Comparison of ENCODE assay signal across 29 cellular contexts in the genomic region with DNA sequence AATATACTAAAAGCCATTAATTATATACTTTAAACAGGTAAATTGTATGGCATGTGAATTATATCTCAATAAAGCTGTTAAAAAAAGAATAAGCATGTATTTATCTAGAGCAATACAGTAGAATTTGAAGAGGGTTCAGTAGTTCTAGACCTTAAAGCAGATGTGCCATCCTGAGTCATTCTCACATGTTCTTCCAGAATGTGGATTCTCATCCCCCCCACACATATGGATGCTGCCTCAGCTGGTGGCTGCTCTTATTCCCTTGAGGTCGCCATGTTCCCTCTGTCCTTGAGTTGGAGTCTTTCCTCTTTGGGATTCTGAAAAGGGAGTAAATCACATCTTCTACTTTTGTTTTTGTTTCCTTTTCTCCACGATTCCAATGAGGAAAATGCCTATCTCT.
"Had no signal": no experiment of that assay in that cellular context is flagged by ENCODE, and none has a peak within 500 bp of the region (broad histone marks: within the 10 kb centered on the region; RNA-seq: fewer than 3 reads in every experiment).

No MANE protein-coding gene starts in this region.

- H3K27me3 Mint-ChIP-seq: progenitor cell of endocrine pancreas; stimulated activated memory B cell treated with anti-CD40 and anti-IgM and Interleukin-4, amounts not matched to agents 10 μg/mL and 1 μg/mL and 100 μg/mL, for 72 hours had no signal

- H3K27me3 ChIP-seq: neural progenitor cell, neutrophil, ovary, right atrium auricular region, right lobe of liver, stomach, testis, tibial artery, upper lobe of right lung had no signal

- H2AFZ ChIP-seq: neural progenitor cell had no signal

- H3K4me1 Mint-ChIP-seq: immature natural killer cell; naive B cell; nephron progenitor cell; neural progenitor cell; stimulated activated memory B cell treated with anti-CD40 and anti-IgM and Interleukin-4, amounts not matched to agents 10 μg/mL and 1 μg/mL and 100 μg/mL, for 72 hours had no signal

- H3K4me3 Mint-ChIP-seq: immature natural killer cell; mesothelial cell of epicardium; naive B cell; natural killer cell; nephron progenitor cell; neural progenitor cell; stimulated activated memory B cell treated with anti-CD40 and anti-IgM and Interleukin-4, amounts not matched to agents 10 μg/mL and 1 μg/mL and 100 μg/mL, for 72 hours had no signal

- H3K4me1 ChIP-seq: neural progenitor cell, right atrium auricular region, right lobe of liver, stomach, testis, upper lobe of right lung had no signal

- H3K9ac ChIP-seq: neural progenitor cell had no signal

- H3K36me3 Mint-ChIP-seq: immature natural killer cell; mesothelial cell of epicardium; naive B cell; natural killer cell; neural progenitor cell; stimulated activated memory B cell treated with anti-CD40 and anti-IgM and Interleukin-4, amounts not matched to agents 10 μg/mL and 1 μg/mL and 100 μg/mL, for 72 hours had no signal

- H3K9me3 Mint-ChIP-seq: mesothelial cell of epicardium; natural killer cell; nephron progenitor cell; neural progenitor cell; stimulated activated memory B cell treated with anti-CD40 and anti-IgM and Interleukin-4, amounts not matched to agents 10 μg/mL and 1 μg/mL and 100 μg/mL, for 72 hours had no signal

- H3K27ac ChIP-seq: left ventricle myocardium inferior, neural progenitor cell, neutrophil, ovary, right atrium auricular region, right lobe of liver, stomach, testis, tibial artery, upper lobe of right lung had no signal

- DNase-seq: hypothalamus; immature natural killer cell; islet precursor cell; left ventricle myocardium inferior; mesendoderm; naive B cell; natural killer cell; nephron progenitor cell; occipital lobe; ovary; right lobe of liver; stimulated activated CD4-positive, alpha-beta T cell treated with anti-CD3 and anti-CD28 coated beads, Interleukin-1b, Interleukin-23, amount 100 ng/mL, for 48 hours; stimulated activated CD4-positive, alpha-beta T cell treated with anti-CD3 and anti-CD28 coated beads, Interleukin-2, amount 100 ng/mL, for 48 hours; stimulated activated CD4-positive, alpha-beta T cell treated with anti-CD3 and anti-CD28 coated beads, Interleukin-4, amount 100 ng/mL, for 4 hours; stimulated activated CD8-positive, alpha-beta memory T cell treated with anti-CD3 and anti-CD28 coated beads, Interleukin-4, amount 100 ng/mL, for 48 hours; stimulated activated naive CD4-positive, alpha-beta T cell treated with Interleukin-2 at 50 U/mL for 16 hours; stomach; testis; tibial artery; trophoblast cell; upper lobe of right lung had no signal

- ATAC-seq: natural killer cell; right lobe of liver; stimulated activated memory B cell treated with anti-CD40 and anti-IgM and Interleukin-4, amounts not matched to agents 10 μg/mL and 1 μg/mL and 100 μg/mL, for 72 hours; upper lobe of right lung had no signal

- H3K36me3 ChIP-seq: left ventricle myocardium inferior, neural progenitor cell, neutrophil, ovary, right atrium auricular region, right lobe of liver, stomach, tibial artery, upper lobe of right lung had no signal

- H3K27ac Mint-ChIP-seq: immature natural killer cell; mesothelial cell of epicardium; naive B cell; natural killer cell; nephron progenitor cell; neural progenitor cell; progenitor cell of endocrine pancreas; stimulated activated memory B cell treated with anti-CD40 and anti-IgM and Interleukin-4, amounts not matched to agents 10 μg/mL and 1 μg/mL and 100 μg/mL, for 72 hours had no signal

- H3K4me2 ChIP-seq: neural progenitor cell, smooth muscle cell had no signal

- H3K4me3 ChIP-seq: left ventricle myocardium inferior, lung, neural progenitor cell, ovary, right atrium auricular region, right lobe of liver, smooth muscle cell, stomach, testis, tibial artery, upper lobe of right lung had no signal

- H3K9me3 ChIP-seq: left ventricle myocardium inferior, neutrophil, ovary, right atrium auricular region, right lobe of liver, stomach, testis, tibial artery, upper lobe of right lung had no signal
